ENCODE assay signal across 15 cellular contexts in the genomic region with DNA sequence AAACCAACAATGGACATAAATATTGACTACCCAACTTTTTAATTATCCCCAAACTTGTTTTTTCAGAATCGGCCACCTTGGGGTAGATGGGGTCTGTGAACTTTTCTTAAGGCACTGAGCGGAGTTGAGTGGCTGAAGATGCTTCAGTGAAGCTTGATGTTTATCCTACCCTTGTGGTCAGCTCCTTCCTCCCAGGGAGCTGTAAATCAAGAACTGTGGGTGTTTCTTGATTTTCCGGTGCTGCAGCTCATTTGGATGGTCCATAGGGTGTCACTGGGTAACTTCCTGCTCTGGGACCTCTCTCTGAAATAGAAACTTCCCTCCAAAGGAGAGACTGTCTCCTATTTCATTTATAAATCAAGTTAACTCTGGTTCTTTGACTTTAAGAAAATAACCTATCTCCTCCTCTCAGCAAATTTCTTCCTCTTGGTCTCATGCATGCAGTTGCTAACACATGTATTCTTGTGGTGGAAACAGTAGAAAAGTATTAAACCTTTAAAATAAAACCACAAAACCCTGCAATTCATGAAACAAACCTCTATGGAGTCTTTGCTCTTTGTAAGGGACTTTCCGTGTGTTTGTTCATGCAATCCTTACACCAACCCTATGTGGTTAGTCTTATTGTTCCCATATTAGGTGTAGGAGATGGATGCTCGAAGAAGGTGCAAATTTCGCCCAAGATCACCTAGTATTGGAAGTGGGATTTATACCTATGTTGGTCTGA.
DNase-seq lines count a peak whose midpoint lies in the region; ATAC-seq and TF ChIP-seq lines count a peak whose summit lies in the region.
"Had no signal": no experiment of that assay in that cellular context is flagged by ENCODE, and none has a peak within 500 bp of the region (broad histone marks: within the 10 kb centered on the region; RNA-seq: fewer than 3 reads in every experiment).

No MANE protein-coding gene starts in this region.

- no CpG with 5 or more reads among the region's 6 CpGs for WGBS in neuronal stem cell (ENCODE audit: extremely low coverage in 2 of 2, insufficient read length in 2 of 2, insufficient replicate concordance in 1 of 2), 2 donors

- H4K91ac ChIP-seq in neuronal stem cell (ENCODE audit: low read depth, low read length, poor library complexity): no peak overlapping the region

- no peaks in the 10 kb centered on the region for H3K36me3 ChIP-seq in CD8-positive, alpha-beta T cell (ENCODE audit: insufficient read depth, low read length)
- peaks cover 0 to 14% of the 10 kb centered on the region in 2 donors for H3K36me3 ChIP-seq in neuronal stem cell (replicated peaks in 1 of 2; ENCODE audit: control insufficient read depth in 2 of 2, insufficient read depth in 2 of 2, low read length in 2 of 2)
- H3K36me3 ChIP-seq: spleen, vagina had no signal

- H3K27ac Mint-ChIP-seq in activated CD4-positive, alpha-beta T cell treated with anti-CD3 and anti-CD28 coated beads, Interleukin-2, amount 10 ng/mL, durations not matched to agents 7 days and 5 days: no peak overlapping the region
- no peak overlapping the region for H3K27ac Mint-ChIP-seq in stimulated activated memory B cell treated with anti-CD40 and anti-IgM and Interleukin-4, amounts not matched to agents 10 μg/mL and 1 μg/mL and 100 μg/mL, for 72 hours
- no peak overlapping the region for H3K27ac Mint-ChIP-seq in CD8-positive, alpha-beta T cell
- H3K27ac Mint-ChIP-seq: activated CD4-positive, alpha-beta memory T cell treated with anti-CD3 and anti-CD28 coated beads, Interleukin-2, amount 10 ng/mL, durations not matched to agents 7 days and 5 days had no signal

- no peak overlapping the region for H2BK15ac ChIP-seq in neuronal stem cell (ENCODE audit: low read length)

- H3K27ac ChIP-seq in CD8-positive, alpha-beta T cell (ENCODE audit: low read depth, low read length): no peak overlapping the region
- no peak overlapping the region for H3K27ac ChIP-seq in neuronal stem cell (replicated peaks; ENCODE audit: low read length)
- H3K27ac ChIP-seq: spleen, vagina had no signal

- no peak overlapping the region for H3K4me2 ChIP-seq in neuronal stem cell (ENCODE audit: insufficient read depth, low read length, poor library complexity, severe bottlenecking)

- in situ Hi-C loops in astrocyte of the spinal cord (cut with HindIII; ENCODE audit: low sequenced_read_pairs): no loop called here

- peak; percentile 60 for ATAC-seq in stimulated activated memory B cell treated with anti-CD40 and anti-IgM and Interleukin-4, amounts not matched to agents 10 μg/mL and 1 μg/mL and 100 μg/mL, for 72 hours
- ATAC-seq in sciatic nerve: no peak
- no peak for ATAC-seq in CD8-positive, alpha-beta T cell

- no peak overlapping the region for H3K23ac ChIP-seq in neuronal stem cell (ENCODE audit: low read depth, low read length, poor library complexity)

- peaks cover 2% of the 10 kb centered on the region for H3K27me3 Mint-ChIP-seq in activated CD4-positive, alpha-beta T cell treated with anti-CD3 and anti-CD28 coated beads, Interleukin-2, amount 10 ng/mL, durations not matched to agents 7 days and 5 days
- peaks cover 13% of the 10 kb centered on the region for H3K27me3 Mint-ChIP-seq in stimulated activated memory B cell treated with anti-CD40 and anti-IgM and Interleukin-4, amounts not matched to agents 10 μg/mL and 1 μg/mL and 100 μg/mL, for 72 hours
- no peaks in the 10 kb centered on the region for H3K27me3 Mint-ChIP-seq in CD8-positive, alpha-beta T cell (ENCODE audit: low read depth)

- H3K4me3 Mint-ChIP-seq in activated CD4-positive, alpha-beta T cell treated with anti-CD3 and anti-CD28 coated beads, Interleukin-2, amount 10 ng/mL, durations not matched to agents 7 days and 5 days: no peak overlapping the region
- no peak overlapping the region for H3K4me3 Mint-ChIP-seq in stimulated activated memory B cell treated with anti-CD40 and anti-IgM and Interleukin-4, amounts not matched to agents 10 μg/mL and 1 μg/mL and 100 μg/mL, for 72 hours
- no peak overlapping the region for H3K4me3 Mint-ChIP-seq in CD8-positive, alpha-beta T cell
- H3K4me3 Mint-ChIP-seq: activated CD4-positive, alpha-beta memory T cell treated with anti-CD3 and anti-CD28 coated beads, Interleukin-2, amount 10 ng/mL, durations not matched to agents 7 days and 5 days had no signal

- peak; percentile 8 for DNase-seq in activated CD4-positive, alpha-beta T cell treated with anti-CD3 and anti-CD28 coated beads, Interleukin-2, amount 10 ng/mL, durations not matched to agents 7 days and 5 days
- no peak for DNase-seq in activated CD4-positive, alpha-beta T cell treated with anti-CD3 and anti-CD28 coated beads, Interleukin-2, amount 50 U/mL, for 48 hours
- DNase-seq in NOMO-1 (lab: John Stamatoyannopoulos, UW; ENCODE audit: unreplicated experiment in 2 of 2): peak; percentile 63 to 85
- DNase-seq in astrocyte of the spinal cord (ENCODE audit: low read depth, low spot score): peak; percentile 73
- DNase-seq in sciatic nerve (ENCODE audit: low spot score): no peak
- DNase-seq in CD8-positive, alpha-beta T cell: no peak
- no peak for DNase-seq in neuronal stem cell (ENCODE audit: low spot score)
- DNase-seq: ACHN; activated CD4-positive, alpha-beta memory T cell treated with anti-CD3 and anti-CD28 coated beads, Interleukin-2, amount 10 ng/mL, durations not matched to agents 7 days and 5 days; DMS53; islet precursor cell; NCI-H1105 treated with DMSO at 0.1 percent for 48 hours; spleen had no signal

- H3K9me3 ChIP-seq in CD8-positive, alpha-beta T cell (ENCODE audit: low read length): no peaks in the 10 kb centered on the region
- H3K9me3 ChIP-seq in neuronal stem cell (replicated peaks in 1 of 2; ENCODE audit: control insufficient read depth in 2 of 2, insufficient read depth in 1 of 2, low read depth in 1 of 2, low read length in 2 of 2): peaks cover 0 to 13% of the 10 kb centered on the region in 2 donors
- H3K9me3 ChIP-seq: spleen, vagina had no signal

- no peak overlapping the region for H2BK5ac ChIP-seq in neuronal stem cell (ENCODE audit: low read length)

- H3K9ac ChIP-seq in neuronal stem cell (ENCODE audit: low read depth, low read length, poor library complexity): no peak overlapping the region

- H3K4me3 ChIP-seq in astrocyte of the spinal cord (ENCODE audit: low read depth, low read length) (no peak overlapping the region), neuronal stem cell (ENCODE audit: low read length in 2 of 2) (no peak overlapping the region)
- H3K4me3 ChIP-seq in CD8-positive, alpha-beta T cell (ENCODE audit: low read depth, low read length): no peak overlapping the region
- H3K4me3 ChIP-seq: spleen, vagina had no signal

- H4K8ac ChIP-seq in neuronal stem cell (ENCODE audit: low read depth, low read length): no peak overlapping the region

- no peak overlapping the region for H2AK5ac ChIP-seq in neuronal stem cell (ENCODE audit: low read depth, low read length)

- TF ChIP-seq CTCF in astrocyte of the spinal cord (IDR thresholded peaks at IDR 0.05; ENCODE audit: low read depth, low read length): no peak
- TF ChIP-seq CTCF in CD8-positive, alpha-beta T cell (IDR thresholded peaks at IDR 0.05): no peak

- CTCF ChIA-PET in activated CD4-positive, alpha-beta T cell treated with anti-CD3 and anti-CD28 coated beads, Interleukin-2, amount 10 ng/mL, durations not matched to agents 7 days and 5 days (lab: Charles Lee): no interaction called here
- CTCF ChIA-PET in CD8-positive, alpha-beta T cell (lab: Charles Lee): no interaction called here

- H2AFZ ChIP-seq in neuronal stem cell (ENCODE audit: low read length): no peak overlapping the region

- no peak overlapping the region for H3K18ac ChIP-seq in neuronal stem cell (ENCODE audit: low read length)

- H3K79me1 ChIP-seq in neuronal stem cell (ENCODE audit: low read depth, low read length): no peaks in the 10 kb centered on the region

- POLR2A ChIA-PET in activated CD4-positive, alpha-beta T cell treated with anti-CD3 and anti-CD28 coated beads, Interleukin-2, amount 10 ng/mL, durations not matched to agents 7 days and 5 days (lab: Charles Lee): interaction anchor here (0.6 kb wide), 1 partner anchor 489 kb away, joined by 3 read pairs; no protein-coding TSS in a partner anchor
- POLR2A ChIA-PET in CD8-positive, alpha-beta T cell (lab: Charles Lee): no interaction called here

- H2BK120ac ChIP-seq in neuronal stem cell (ENCODE audit: low read depth, low read length): no peak overlapping the region

- intact Hi-C loops in sciatic nerve (cut with DNase I): no loop called here
- intact Hi-C loops in CD8-positive, alpha-beta T cell (cut with DNase I, micrococcal nuclease): loop anchor here in 1 of 2 experiments (1.0 kb wide), 1 partner anchor 27 kb away; no protein-coding TSS in a partner anchor

- H3K14ac ChIP-seq in neuronal stem cell (ENCODE audit: low read length): no peak overlapping the region

- no peaks in the 10 kb centered on the region for H3K9me3 Mint-ChIP-seq in activated CD4-positive, alpha-beta T cell treated with anti-CD3 and anti-CD28 coated beads, Interleukin-2, amount 10 ng/mL, durations not matched to agents 7 days and 5 days
- no peaks in the 10 kb centered on the region for H3K9me3 Mint-ChIP-seq in stimulated activated memory B cell treated with anti-CD40 and anti-IgM and Interleukin-4, amounts not matched to agents 10 μg/mL and 1 μg/mL and 100 μg/mL, for 72 hours
- H3K9me3 Mint-ChIP-seq in CD8-positive, alpha-beta T cell: peaks cover 2% of the 10 kb centered on the region
- H3K9me3 Mint-ChIP-seq: activated CD4-positive, alpha-beta memory T cell treated with anti-CD3 and anti-CD28 coated beads, Interleukin-2, amount 10 ng/mL, durations not matched to agents 7 days and 5 days had no signal

- peaks cover 20% of the 10 kb centered on the region for H3K4me1 Mint-ChIP-seq in activated CD4-positive, alpha-beta T cell treated with anti-CD3 and anti-CD28 coated beads, Interleukin-2, amount 10 ng/mL, durations not matched to agents 7 days and 5 days
- H3K4me1 Mint-ChIP-seq in stimulated activated memory B cell treated with anti-CD40 and anti-IgM and Interleukin-4, amounts not matched to agents 10 μg/mL and 1 μg/mL and 100 μg/mL, for 72 hours: peaks cover 12% of the 10 kb centered on the region
- H3K4me1 Mint-ChIP-seq in CD8-positive, alpha-beta T cell (ENCODE audit: low read depth): peaks cover 14% of the 10 kb centered on the region

- H3K27me3 ChIP-seq in CD8-positive, alpha-beta T cell (ENCODE audit: insufficient read depth, low read length): no peaks in the 10 kb centered on the region
- no peaks in the 10 kb centered on the region for H3K27me3 ChIP-seq in neuronal stem cell (ENCODE audit: control insufficient read depth in 3 of 3, insufficient read depth in 3 of 3, low read depth in 1 of 3, low read length in 3 of 3)
- H3K27me3 ChIP-seq: spleen, vagina had no signal

- H3K4ac ChIP-seq in neuronal stem cell (ENCODE audit: low read length): no peak overlapping the region

- H3K36me3 Mint-ChIP-seq in activated CD4-positive, alpha-beta T cell treated with anti-CD3 and anti-CD28 coated beads, Interleukin-2, amount 10 ng/mL, durations not matched to agents 7 days and 5 days (ENCODE audit: low read depth): no peaks in the 10 kb centered on the region
- no peaks in the 10 kb centered on the region for H3K36me3 Mint-ChIP-seq in stimulated activated memory B cell treated with anti-CD40 and anti-IgM and Interleukin-4, amounts not matched to agents 10 μg/mL and 1 μg/mL and 100 μg/mL, for 72 hours
- H3K36me3 Mint-ChIP-seq in CD8-positive, alpha-beta T cell: no peaks in the 10 kb centered on the region

- H2BK12ac ChIP-seq in neuronal stem cell (ENCODE audit: low read length): no peak overlapping the region

- H3K4me1 ChIP-seq in CD8-positive, alpha-beta T cell (ENCODE audit: insufficient read depth, low read length): peaks cover 8% of the 10 kb centered on the region
- H3K4me1 ChIP-seq in neuronal stem cell (ENCODE audit: control insufficient read depth in 2 of 2, insufficient read depth in 1 of 2, low read depth in 1 of 2, low read length in 2 of 2): peaks cover 15 to 18% of the 10 kb centered on the region in 2 donors
- H3K4me1 ChIP-seq: vagina had no signal

Comparison
In these comparisons a context has a peak if more than half of its experiments do, and no peak if none do; other contexts are left out.
1. DNase-seq: peak in activated CD4-positive, alpha-beta T cell treated with anti-CD3 and anti-CD28 coated beads, Interleukin-2, amount 10 ng/mL, durations not matched to agents 7 days and 5 days (single experiment), NOMO-1 (2 of 2) and astrocyte of the spinal cord (single experiment); none in activated CD4-positive, alpha-beta T cell treated with anti-CD3 and anti-CD28 coated beads, Interleukin-2, amount 50 U/mL, for 48 hours (0 of 2), sciatic nerve (single experiment), CD8-positive, alpha-beta T cell (0 of 7) and neuronal stem cell (single experiment).